In the genomic region with DNA sequence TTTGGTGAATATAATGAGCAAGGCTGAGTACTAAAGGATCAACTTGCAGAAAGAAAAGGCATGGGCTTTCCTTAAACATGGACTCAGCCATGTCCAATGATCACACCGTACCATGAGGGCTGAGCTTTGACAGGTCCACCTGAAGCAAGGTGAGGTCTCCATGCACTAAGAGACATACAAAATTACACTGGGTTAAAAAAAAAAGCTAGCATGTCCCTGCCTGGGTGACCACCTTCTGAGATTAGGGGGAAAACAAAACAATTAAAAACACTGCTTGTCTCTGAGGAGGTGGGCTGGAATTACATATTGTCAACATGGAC, we compare ENCODE assay signal across 1 cellular context.
TF ChIP-seq lines count a peak whose summit lies in the region.

No MANE protein-coding gene starts in this region.

TF ChIP-seq in K562, 482 proteins besides CTCF, POLR2A, EP300 and RAD21:
- TF ChIP-seq ZNF311 (CRISPR knock-in tag; IDR thresholded peaks at IDR 0.05) (peak; percentile 64; the same call in 1 of the 2 replicates), NR2C2 (CRISPR knock-in tag; IDR thresholded peaks at IDR 0.05) (no peak), NR2C2 (tag; IDR thresholded peaks at IDR 0.05) (0 out of 2 replicates have a peak, but pooled peaks have one; percentile 21), ZNF41 (CRISPR knock-in tag; conservative IDR thresholded peaks at IDR 0.05) (0 out of 2 replicates have a peak, but pooled peaks have one; percentile 23), CXXC5 (CRISPR knock-in tag; IDR thresholded peaks at IDR 0.05) (peak; percentile 43; the same call in 1 of the 2 replicates), DMBX1 (CRISPR knock-in tag; IDR thresholded peaks at IDR 0.05; ENCODE audit: borderline replicate concordance) (peak; percentile 75)
- TF ChIP-seq, protein P1, sequence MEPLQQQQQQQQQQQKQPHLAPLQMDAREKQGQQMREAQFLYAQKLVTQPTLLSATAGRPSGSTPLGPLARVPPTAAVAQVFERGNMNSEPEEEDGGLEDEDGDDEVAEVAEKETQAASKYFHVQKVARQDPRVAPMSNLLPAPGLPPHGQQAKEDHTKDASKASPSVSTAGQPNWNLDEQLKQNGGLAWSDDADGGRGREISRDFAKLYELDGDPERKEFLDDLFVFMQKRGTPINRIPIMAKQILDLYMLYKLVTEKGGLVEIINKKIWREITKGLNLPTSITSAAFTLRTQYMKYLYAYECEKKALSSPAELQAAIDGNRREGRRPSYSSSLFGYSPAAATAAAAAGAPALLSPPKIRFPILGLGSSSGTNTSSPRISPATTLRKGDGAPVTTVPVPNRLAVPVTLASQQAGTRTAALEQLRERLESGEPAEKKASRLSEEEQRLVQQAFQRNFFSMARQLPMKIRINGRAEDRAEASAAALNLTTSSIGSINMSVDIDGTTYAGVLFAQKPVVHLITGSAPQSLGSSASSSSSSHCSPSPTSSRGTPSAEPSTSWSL (CRISPR knock-in tag; IDR thresholded peaks at IDR 0.05; ENCODE audit: borderline replicate concordance), result no peak
